In the genomic region with DNA sequence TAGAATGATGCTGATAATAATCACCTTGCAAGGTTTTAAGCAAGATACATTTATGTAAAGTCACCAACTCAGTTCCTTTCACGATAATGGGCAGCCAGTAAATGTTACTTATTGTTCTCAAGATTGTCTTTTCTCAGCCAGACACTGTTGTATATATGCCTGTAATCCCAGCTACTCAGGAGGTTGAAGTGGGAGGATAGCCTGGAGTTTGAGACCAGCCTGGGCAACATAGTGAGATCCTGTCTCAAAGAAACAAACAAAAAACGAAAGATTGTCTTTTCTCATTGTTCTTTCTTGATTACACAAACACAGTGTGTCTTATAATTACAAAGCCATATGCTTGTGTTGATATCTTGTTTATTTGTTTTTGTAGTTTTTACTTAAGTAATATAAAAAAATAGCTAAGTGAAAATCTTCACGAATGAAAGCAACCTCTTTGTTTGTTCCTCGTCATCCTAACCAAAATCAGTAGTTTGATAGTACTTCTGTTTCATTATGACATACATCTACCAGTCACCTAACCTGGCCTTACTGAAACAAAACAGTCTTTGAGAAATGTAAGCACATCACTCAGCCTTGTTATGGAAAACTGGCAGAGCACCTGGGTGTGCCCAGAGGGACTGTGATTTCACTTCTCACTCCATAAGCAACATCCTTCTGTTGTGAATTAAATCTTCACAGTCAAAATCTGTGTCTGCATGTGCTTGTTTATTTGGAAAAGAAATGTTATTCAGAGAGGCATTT, we compare ENCODE assay signal across 12 cellular contexts.
DNase-seq lines count a peak whose midpoint lies in the region; ATAC-seq and TF ChIP-seq lines count a peak whose summit lies in the region.
"Had no signal": no experiment of that assay in that cellular context is flagged by ENCODE, and none has a peak within 500 bp of the region (broad histone marks: within the 10 kb centered on the region; RNA-seq: fewer than 3 reads in every experiment).

No MANE protein-coding gene starts in this region.

- no peaks in the 10 kb centered on the region for H3K9me3 Mint-ChIP-seq in naive thymus-derived CD8-positive, alpha-beta T cell
- H3K9me3 Mint-ChIP-seq: activated naive CD8-positive, alpha-beta T cell treated with anti-CD3 and anti-CD28 coated beads for 36 hours had no signal

- H3K4me1 Mint-ChIP-seq in naive thymus-derived CD8-positive, alpha-beta T cell: peaks cover 0 to 7% (median 6%) of the 10 kb centered on the region in 4 donors

- ATAC-seq in GM19025 (IDR thresholded peaks at IDR 0.05; ENCODE audit: low read depth, unreplicated experiment) (peak; percentile 67), HG02678 (IDR thresholded peaks at IDR 0.05; ENCODE audit: unreplicated experiment) (peak; percentile 82), HG03565 (IDR thresholded peaks at IDR 0.05; ENCODE audit: unreplicated experiment) (peak; percentile 66)
- no peak for ATAC-seq in naive thymus-derived CD8-positive, alpha-beta T cell
- ATAC-seq: psoas muscle had no signal

- no peaks in the 10 kb centered on the region for H3K27me3 ChIP-seq in GM06990 (replicated peaks; ENCODE audit: control insufficient read depth, insufficient read depth, low read length)
- H3K27me3 ChIP-seq: BLaER1 had no signal

- DNase-seq in GM06990 (ENCODE audit: extremely low read depth, insufficient read length): peak; percentile 34
- no peak for DNase-seq in OCI-M1 (lab: John Stamatoyannopoulos, UW)
- DNase-seq in amygdala (lab: John Stamatoyannopoulos, UW): no peak
- no peak for DNase-seq in HuH-7.5 (ENCODE audit: low spot score)
- no peak for DNase-seq in naive thymus-derived CD8-positive, alpha-beta T cell
- DNase-seq: activated naive CD8-positive, alpha-beta T cell treated with anti-CD3 and anti-CD28 coated beads for 36 hours; NK-92 treated with Interleukin-12 subunit alpha and Interleukin-12 subunit beta, amount 100 ng/mL, for 24 hours; psoas muscle had no signal

- no peak for TF ChIP-seq CTCF in GM06990 (IDR thresholded peaks at IDR 0.05; ENCODE audit: insufficient read depth, low read length, poor library complexity, severe bottlenecking)

- no peaks in the 10 kb centered on the region for H3K36me3 ChIP-seq in GM06990 (ENCODE audit: control insufficient read depth, insufficient read depth, low read length)
- H3K36me3 ChIP-seq: BLaER1 had no signal

- no peaks in the 10 kb centered on the region for H3K27me3 Mint-ChIP-seq in naive thymus-derived CD8-positive, alpha-beta T cell
- H3K27me3 Mint-ChIP-seq: activated naive CD8-positive, alpha-beta T cell treated with anti-CD3 and anti-CD28 coated beads for 36 hours had no signal

- no peak overlapping the region for H3K27ac Mint-ChIP-seq in naive thymus-derived CD8-positive, alpha-beta T cell
- H3K27ac Mint-ChIP-seq: activated naive CD8-positive, alpha-beta T cell treated with anti-CD3 and anti-CD28 coated beads for 36 hours had no signal

- POLR2A ChIA-PET in naive thymus-derived CD8-positive, alpha-beta T cell (lab: Charles Lee): no interaction called here

- H3K4me3 ChIP-seq in GM06990 (replicated peaks; ENCODE audit: low read depth, low read length): no peak overlapping the region
- H3K4me3 ChIP-seq: BLaER1, psoas muscle had no signal

- H3K36me3 Mint-ChIP-seq in naive thymus-derived CD8-positive, alpha-beta T cell: peaks cover 0 to 5% (median 4%) of the 10 kb centered on the region in 3 donors

- no peak overlapping the region for H3K4me3 Mint-ChIP-seq in naive thymus-derived CD8-positive, alpha-beta T cell
- H3K4me3 Mint-ChIP-seq: activated naive CD8-positive, alpha-beta T cell treated with anti-CD3 and anti-CD28 coated beads for 36 hours had no signal

Comparison
In these comparisons a context has a peak if more than half of its experiments do, and no peak if none do; other contexts are left out.
1. ATAC-seq: peak in GM19025 (single experiment), HG02678 (single experiment) and HG03565 (single experiment); none in naive thymus-derived CD8-positive, alpha-beta T cell (0 of 2).